Comparison of ENCODE assay signal across 29 cellular contexts in genomic region chr2:36193680-36194079, GRCh38.
"Had no signal": no experiment of that assay in that cellular context is flagged by ENCODE, and none has a peak within 500 bp of the region (broad histone marks: within the 10 kb centered on the region; RNA-seq: fewer than 3 reads in every experiment).

No MANE protein-coding gene starts in this region.

- H3K27ac Mint-ChIP-seq: mesothelial cell of epicardium; naive B cell; natural killer cell; nephron progenitor cell; neural progenitor cell; stimulated activated memory B cell treated with anti-CD40 and anti-IgM and Interleukin-4, amounts not matched to agents 10 μg/mL and 1 μg/mL and 100 μg/mL, for 72 hours; type B pancreatic cell had no signal

- H3K4me3 Mint-ChIP-seq: mesothelial cell of epicardium; naive B cell; natural killer cell; nephron progenitor cell; neural progenitor cell; stimulated activated memory B cell treated with anti-CD40 and anti-IgM and Interleukin-4, amounts not matched to agents 10 μg/mL and 1 μg/mL and 100 μg/mL, for 72 hours; stimulated activated naive CD8-positive, alpha-beta T cell treated with anti-CD3 and anti-CD28 coated beads, Interleukin-15, amount 100 ng/mL, for 72 hours; type B pancreatic cell had no signal

- H3K27me3 Mint-ChIP-seq: naive B cell; stimulated activated memory B cell treated with anti-CD40 and anti-IgM and Interleukin-4, amounts not matched to agents 10 μg/mL and 1 μg/mL and 100 μg/mL, for 72 hours had no signal

- H3K9me3 ChIP-seq: left lung, lower lobe of right lung, neutrophil, pancreas, prostate gland, right lobe of liver, tibial nerve, uterus had no signal

- H3K4me1 Mint-ChIP-seq: naive B cell; nephron progenitor cell; stimulated activated memory B cell treated with anti-CD40 and anti-IgM and Interleukin-4, amounts not matched to agents 10 μg/mL and 1 μg/mL and 100 μg/mL, for 72 hours; stimulated activated naive CD8-positive, alpha-beta T cell treated with anti-CD3 and anti-CD28 coated beads, Interleukin-15, amount 100 ng/mL, for 72 hours had no signal

- DNase-seq: hippocampal formation; kidney glomerular epithelial cell; left colon; left lung; lower lobe of right lung; mammary epithelial cell; mesenchymal stem cell; naive B cell; natural killer cell; nephron progenitor cell; occipital lobe; pancreas; posterior cingulate gyrus; right lobe of liver; stimulated activated CD4-positive, alpha-beta T cell treated with anti-CD3 and anti-CD28 coated beads, Interleukin-1b, Interleukin-23, amount 100 ng/mL, for 48 hours; stimulated activated CD4-positive, alpha-beta T cell treated with anti-CD3 and anti-CD28 coated beads, Interleukin-2, amount 100 ng/mL, for 48 hours; stimulated activated CD4-positive, alpha-beta T cell treated with anti-CD3 and anti-CD28 coated beads, Interleukin-4, amount 100 ng/mL, for 4 hours; stimulated activated CD8-positive, alpha-beta memory T cell treated with anti-CD3 and anti-CD28 coated beads, Interleukin-4, amount 100 ng/mL, for 48 hours; stimulated activated naive CD4-positive, alpha-beta T cell treated with Interleukin-2 at 50 U/mL for 16 hours; stimulated activated naive CD8-positive, alpha-beta T cell treated with anti-CD3 and anti-CD28 coated beads, Interleukin-15, amount 100 ng/mL, for 72 hours; substantia nigra; uterus had no signal

- ATAC-seq: left colon; left lung; lower lobe of right lung; natural killer cell; pancreas; stimulated activated memory B cell treated with anti-CD40 and anti-IgM and Interleukin-4, amounts not matched to agents 10 μg/mL and 1 μg/mL and 100 μg/mL, for 72 hours; stimulated activated naive CD8-positive, alpha-beta T cell treated with anti-CD3 and anti-CD28 coated beads, Interleukin-15, amount 100 ng/mL, for 72 hours had no signal

- H3K36me3 Mint-ChIP-seq: mesothelial cell of epicardium; naive B cell; natural killer cell; neural progenitor cell; stimulated activated memory B cell treated with anti-CD40 and anti-IgM and Interleukin-4, amounts not matched to agents 10 μg/mL and 1 μg/mL and 100 μg/mL, for 72 hours; type B pancreatic cell had no signal
